24 cellular contexts compared by ENCODE assay signal in genomic region chr5:53298841-53299240, GRCh38.
DNase-seq lines count a peak whose midpoint lies in the region; ATAC-seq and TF ChIP-seq lines count a peak whose summit lies in the region.
"Had no signal": no experiment of that assay in that cellular context is flagged by ENCODE, and none has a peak within 500 bp of the region (broad histone marks: within the 10 kb centered on the region; RNA-seq: fewer than 3 reads in every experiment).

No MANE protein-coding gene starts in this region.

- H3K27ac Mint-ChIP-seq in activated CD4-positive, alpha-beta T cell treated with anti-CD3 and anti-CD28 coated beads for 36 hours: no peak overlapping the region
- H3K27ac Mint-ChIP-seq: CD14-positive monocyte; CD8-positive, alpha-beta memory T cell had no signal

- POLR2A ChIA-PET in activated CD4-positive, alpha-beta T cell treated with anti-CD3 and anti-CD28 coated beads for 36 hours (lab: Charles Lee): no interaction called here

- H3K36me3 Mint-ChIP-seq in activated CD4-positive, alpha-beta T cell treated with anti-CD3 and anti-CD28 coated beads for 36 hours (ENCODE audit: low read depth): no peaks in the 10 kb centered on the region
- H3K36me3 Mint-ChIP-seq: CD14-positive monocyte; CD8-positive, alpha-beta memory T cell had no signal

- H3K9me3 Mint-ChIP-seq in activated CD4-positive, alpha-beta T cell treated with anti-CD3 and anti-CD28 coated beads for 36 hours (ENCODE audit: low read depth): peaks cover 4% of the 10 kb centered on the region
- H3K9me3 Mint-ChIP-seq: CD8-positive, alpha-beta memory T cell had no signal

- no peak for DNase-seq in activated CD4-positive, alpha-beta T cell treated with anti-CD3 and anti-CD28 coated beads for 36 hours
- no peak for DNase-seq in activated CD4-positive, alpha-beta T cell treated with anti-CD3 and anti-CD28 coated beads, Interleukin-2, amount 50 U/mL, for 1 hour
- DNase-seq in ELR (ENCODE audit: low read depth) (peak; percentile 41), amniotic epithelial cell (ENCODE audit: low read depth) (peak; percentile 79), foreskin fibroblast (peak; percentile 32 to 69), cardiac septum (ENCODE audit: low spot score) (no peak), DMS114 treated with DMSO at 0.1 percent for 48 hours (lab: John Stamatoyannopoulos, UW; ENCODE audit: unreplicated experiment) (no peak)
- no peak for DNase-seq in NK-92 treated with Interleukin-12 subunit alpha and Interleukin-12 subunit beta, amount 100 ng/mL, for 24 hours (lab: John Stamatoyannopoulos, UW)
- DNase-seq: ACHN; BE2C; CD8-positive, alpha-beta memory T cell; DMS 273 treated with DMSO at 0.1 percent for 48 hours; DMS79 treated with DMSO at 0.1 percent for 48 hours; Kasumi-1; NCI-H1048; NCI-H1417; NCI-H1694; NCI-H2029 treated with DMSO at 0.1 percent for 48 hours; NCI-H526 treated with DMSO at 0.1 percent for 48 hours; RPMI8226; SHP77 had no signal

- intact Hi-C loops in activated CD4-positive, alpha-beta T cell treated with anti-CD3 and anti-CD28 coated beads for 36 hours (cut with DNase I, micrococcal nuclease): no loop called here
- intact Hi-C loops in cardiac septum (cut with DNase I): no loop called here

- CTCF ChIA-PET in activated CD4-positive, alpha-beta T cell treated with anti-CD3 and anti-CD28 coated beads for 36 hours (lab: Charles Lee): no interaction called here

- TF ChIP-seq CTCF in foreskin fibroblast (IDR thresholded peaks at IDR 0.05; ENCODE audit: low read depth, low read length): no peak

- H3K4me1 Mint-ChIP-seq in activated CD4-positive, alpha-beta T cell treated with anti-CD3 and anti-CD28 coated beads for 36 hours: peaks cover 19% of the 10 kb centered on the region
- H3K4me1 Mint-ChIP-seq: CD14-positive monocyte; CD8-positive, alpha-beta memory T cell had no signal

- H3K4me3 Mint-ChIP-seq in activated CD4-positive, alpha-beta T cell treated with anti-CD3 and anti-CD28 coated beads for 36 hours: no peak overlapping the region
- H3K4me3 Mint-ChIP-seq: CD14-positive monocyte; CD8-positive, alpha-beta memory T cell had no signal

- peak; percentile 10 for ATAC-seq in activated CD4-positive, alpha-beta T cell treated with anti-CD3 and anti-CD28 coated beads for 36 hours
- ATAC-seq: HepG2, K562 had no signal

- no peak overlapping the region for H3K4me3 ChIP-seq in foreskin fibroblast (ENCODE audit: low read depth in 1 of 2, low read length in 2 of 2)
- H3K4me3 ChIP-seq: K562 had no signal

- peaks cover 15% of the 10 kb centered on the region for H3K27me3 Mint-ChIP-seq in activated CD4-positive, alpha-beta T cell treated with anti-CD3 and anti-CD28 coated beads for 36 hours

Comparison
In these comparisons a context has a peak if more than half of its experiments do, and no peak if none do; other contexts are left out.
1. DNase-seq: peak in ELR (single experiment), amniotic epithelial cell (single experiment) and foreskin fibroblast (2 of 2); none in activated CD4-positive, alpha-beta T cell treated with anti-CD3 and anti-CD28 coated beads for 36 hours (single experiment), activated CD4-positive, alpha-beta T cell treated with anti-CD3 and anti-CD28 coated beads, Interleukin-2, amount 50 U/mL, for 1 hour (single experiment), cardiac septum (single experiment), NK-92 treated with Interleukin-12 subunit alpha and Interleukin-12 subunit beta, amount 100 ng/mL, for 24 hours (single experiment) and DMS114 treated with DMSO at 0.1 percent for 48 hours (single experiment).